In the genomic region with DNA sequence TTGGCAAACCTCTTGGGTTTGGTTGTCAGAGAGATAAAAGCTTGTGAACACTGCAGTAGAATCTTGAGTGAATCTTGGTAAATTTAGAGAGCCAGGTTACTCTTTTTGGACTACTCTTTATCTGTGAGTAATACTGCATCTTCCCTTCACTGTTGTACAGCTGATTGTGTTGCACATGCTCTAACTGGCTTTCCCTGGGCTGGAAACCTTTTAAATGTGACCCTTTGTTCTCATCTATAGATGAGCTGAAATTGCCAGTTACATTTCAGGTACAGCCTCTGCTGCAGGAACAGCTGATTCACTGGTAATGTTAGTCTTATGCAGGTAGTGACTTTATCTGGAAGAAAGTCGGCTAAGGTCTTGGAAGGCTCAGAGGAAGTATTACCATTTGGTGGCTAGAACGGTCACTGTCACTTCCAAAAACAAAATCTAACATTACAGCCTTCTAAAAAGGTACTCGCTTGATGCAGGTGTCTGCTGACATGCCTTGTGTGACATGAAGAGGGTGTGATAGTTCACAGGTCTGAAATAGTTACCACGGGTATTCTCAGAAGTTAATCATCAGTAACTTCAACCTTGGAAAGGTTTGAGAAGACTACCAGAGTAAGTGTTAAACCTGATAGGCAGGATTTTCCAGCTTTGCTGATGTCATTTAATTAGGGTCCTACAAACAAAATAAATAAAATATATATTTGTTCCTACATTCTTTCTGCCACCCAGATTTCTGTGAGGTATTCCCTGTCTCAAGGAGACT, we compare ENCODE assay signal across 20 cellular contexts.
DNase-seq lines count a peak whose midpoint lies in the region; ATAC-seq and TF ChIP-seq lines count a peak whose summit lies in the region.
"Had no signal": no experiment of that assay in that cellular context is flagged by ENCODE, and none has a peak within 500 bp of the region (broad histone marks: within the 10 kb centered on the region; RNA-seq: fewer than 3 reads in every experiment).

No MANE protein-coding gene starts in this region.

- peak overlapping the region; percentile 50 to 74 for H3K27ac ChIP-seq in right atrium auricular region
- H3K27ac ChIP-seq in left ventricle myocardium inferior (replicated peaks) = no peak overlapping the region
- H3K27ac ChIP-seq in hepatocyte = no peak overlapping the region
- H3K27ac ChIP-seq: BLaER1 treated with 17β-estradiol and CSF1 and Interleukin-3, amounts not matched to agents 10 nM and 100 nM had no signal

- no peak overlapping the region for H3K4me3 ChIP-seq in right atrium auricular region
- H3K4me3 ChIP-seq in left ventricle myocardium inferior = no peak overlapping the region
- no peak overlapping the region for H3K4me3 ChIP-seq in hepatocyte
- H3K4me3 ChIP-seq: BLaER1 treated with 17β-estradiol and CSF1 and Interleukin-3, amounts not matched to agents 10 nM and 100 nM; MG63 had no signal

- WGBS in hepatocyte (ENCODE audit: low lambda C conversion rate, missing lambda C conversion rate) = 77% methylated on average over 4 of the region's 4 CpGs

- no peak overlapping the region for H3K4me2 ChIP-seq in hepatocyte
- H3K4me2 ChIP-seq: BLaER1 treated with 17β-estradiol and CSF1 and Interleukin-3, amounts not matched to agents 10 nM and 100 nM; SK-N-SH had no signal

- H4K20me1 ChIP-seq in hepatocyte (ENCODE audit: insufficient read depth, poor library complexity, severe bottlenecking) = no peaks in the 10 kb centered on the region
- H4K20me1 ChIP-seq: BLaER1 treated with 17β-estradiol and CSF1 and Interleukin-3, amounts not matched to agents 10 nM and 100 nM had no signal

- no peak for DNase-seq in right atrium auricular region (ENCODE audit: low spot score)
- no peak for DNase-seq in left ventricle myocardium inferior
- DNase-seq in NCI-H526 (lab: John Stamatoyannopoulos, UW) = peak; percentile 65 to 87
- peak; percentile 14 for DNase-seq in hepatocyte (ENCODE audit: low spot score)
- DNase-seq in omental fat pad (ENCODE audit: low spot score) = no peak
- DNase-seq in NCI-H1417 (lab: John Stamatoyannopoulos, UW) = no peak
- DNase-seq in activated effector memory CD4-positive, alpha-beta T cell treated with anti-CD3 and anti-CD28 coated beads, Interleukin-2, amount 50 U/mL, for 16 hours = no peak
- DNase-seq: CD8-positive, alpha-beta T cell; DMS79 treated with DMSO at 0.1 percent for 48 hours; H7; Karpas-422; MG63; NCI-H1092; NCI-H146; NCI-H2081; NCI-H345; NCI-H524 treated with DMSO at 0.1 percent for 48 hours; SK-N-SH had no signal

- H3K9me2 ChIP-seq in hepatocyte (replicated peaks; ENCODE audit: insufficient read depth) = no peaks in the 10 kb centered on the region
- H3K9me2 ChIP-seq: SK-N-SH had no signal

- H3K36me3 ChIP-seq in right atrium auricular region (no peaks in the 10 kb centered on the region), left ventricle myocardium inferior (no peaks in the 10 kb centered on the region), hepatocyte (replicated peaks; ENCODE audit: insufficient read depth, low read depth) (no peaks in the 10 kb centered on the region)
- H3K36me3 ChIP-seq: BLaER1 treated with 17β-estradiol and CSF1 and Interleukin-3, amounts not matched to agents 10 nM and 100 nM; MG63 had no signal

- H3K4me1 ChIP-seq in right atrium auricular region (no peaks in the 10 kb centered on the region), left ventricle myocardium inferior (no peaks in the 10 kb centered on the region), hepatocyte (ENCODE audit: insufficient read depth) (no peaks in the 10 kb centered on the region)
- H3K4me1 ChIP-seq: BLaER1 treated with 17β-estradiol and CSF1 and Interleukin-3, amounts not matched to agents 10 nM and 100 nM had no signal

- no peak overlapping the region for H2AFZ ChIP-seq in hepatocyte

- intact Hi-C loops in left ventricle myocardium inferior (cut with micrococcal nuclease) = no loop called here

- no peaks in the 10 kb centered on the region for H3K27me3 ChIP-seq in right atrium auricular region
- H3K27me3 ChIP-seq in left ventricle myocardium inferior (ENCODE audit: low read depth) = peaks cover 7% of the 10 kb centered on the region
- no peaks in the 10 kb centered on the region for H3K27me3 ChIP-seq in hepatocyte
- H3K27me3 ChIP-seq: BLaER1 treated with 17β-estradiol and CSF1 and Interleukin-3, amounts not matched to agents 10 nM and 100 nM; MG63 had no signal

- no peaks in the 10 kb centered on the region for H3K79me2 ChIP-seq in hepatocyte

- TF ChIP-seq CTCF in right atrium auricular region (IDR thresholded peaks at IDR 0.05) (no peak), left ventricle myocardium inferior (IDR thresholded peaks at IDR 0.05; ENCODE audit: borderline replicate concordance) (no peak), hepatocyte (IDR thresholded peaks at IDR 0.05; ENCODE audit: poor library complexity) (no peak), omental fat pad (IDR thresholded peaks at IDR 0.05) (no peak)

- H3K9me3 ChIP-seq in right atrium auricular region (no peaks in the 10 kb centered on the region), left ventricle myocardium inferior (replicated peaks) (no peaks in the 10 kb centered on the region), hepatocyte (ENCODE audit: low read depth) (no peaks in the 10 kb centered on the region)
- H3K9me3 ChIP-seq: BLaER1 treated with 17β-estradiol and CSF1 and Interleukin-3, amounts not matched to agents 10 nM and 100 nM; MG63; SK-N-SH had no signal

- ATAC-seq in omental fat pad (ENCODE audit: low FRiP score) = no peak
- ATAC-seq: CD8-positive, alpha-beta T cell; Right ventricle myocardium inferior had no signal

Comparison
In these comparisons a context has a peak if more than half of its experiments do, and no peak if none do; other contexts are left out.
1. H3K27ac ChIP-seq: peak in right atrium auricular region (2 of 2); none in left ventricle myocardium inferior (single experiment) and hepatocyte (single experiment).
2. DNase-seq: peak in NCI-H526 (2 of 2) and hepatocyte (single experiment); none in right atrium auricular region (single experiment), left ventricle myocardium inferior (single experiment), omental fat pad (single experiment), NCI-H1417 (0 of 3) and activated effector memory CD4-positive, alpha-beta T cell treated with anti-CD3 and anti-CD28 coated beads, Interleukin-2, amount 50 U/mL, for 16 hours (single experiment).